Comparison of ENCODE assay signal across 8 cellular contexts in the genomic region with DNA sequence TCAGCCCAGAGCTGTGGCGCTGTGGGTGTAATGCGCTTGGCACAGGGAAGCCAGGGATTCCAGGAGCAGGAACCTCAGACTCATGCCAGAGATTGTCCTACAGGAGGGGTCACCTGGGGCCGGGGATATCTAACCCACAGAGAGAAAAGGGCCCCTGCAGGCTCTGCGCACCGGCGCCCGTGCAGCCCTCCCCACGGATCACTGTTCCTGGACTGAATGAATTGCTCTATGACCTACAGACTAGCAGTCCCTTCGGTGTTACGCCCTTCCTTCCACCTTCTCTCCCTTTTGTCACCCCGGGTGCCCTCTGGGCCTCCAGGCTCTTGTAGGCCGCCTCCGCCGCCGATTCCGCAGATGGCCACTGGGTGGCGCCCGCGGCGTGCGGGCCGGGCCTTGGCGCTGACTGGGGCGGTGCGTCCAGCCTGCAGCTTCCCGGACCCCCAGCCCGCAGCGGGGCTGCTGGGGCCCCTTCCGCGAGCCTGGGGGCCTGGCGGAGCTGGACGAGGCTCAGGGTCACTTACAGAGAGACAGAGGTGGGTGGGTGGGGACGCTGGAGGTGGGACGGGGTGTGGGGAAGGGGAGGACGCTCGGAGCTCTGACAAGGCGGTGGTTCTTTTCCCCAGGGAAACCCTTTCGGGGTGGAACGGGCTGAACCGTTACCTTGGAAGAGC.
A peak's percentile ranks its signal among the peaks of the same experiment; 100 is the strongest.
DNase-seq lines count a peak whose midpoint lies in the region; ATAC-seq and TF ChIP-seq lines count a peak whose summit lies in the region.

No MANE protein-coding gene starts in this region.

- H2BK120ac ChIP-seq in trophoblast cell (ENCODE audit: insufficient read depth, low read length, poor library complexity) = no peak overlapping the region

- H3K36me3 ChIP-seq in A673 (ENCODE audit: insufficient read depth, low read length, poor library complexity, severe bottlenecking) = no peaks in the 10 kb centered on the region
- no peaks in the 10 kb centered on the region for H3K36me3 ChIP-seq in RWPE2 (ENCODE audit: low read depth)
- H3K36me3 ChIP-seq in trophoblast cell (ENCODE audit: control insufficient read depth in 1 of 2, insufficient read depth in 2 of 2, low read length in 2 of 2) = no peaks in the 10 kb centered on the region
- no peaks in the 10 kb centered on the region for H3K36me3 ChIP-seq in transverse colon

- no peak overlapping the region for H2BK12ac ChIP-seq in trophoblast cell (ENCODE audit: low read length)

- no peaks in the 10 kb centered on the region for H3K79me1 ChIP-seq in trophoblast cell (ENCODE audit: low read length)

- BruUV-seq in A673 (replicated peaks; lab: Mats Ljungman, UMichigan) = no TSS peak

- in situ Hi-C loops in transverse colon (cut with MboI; ENCODE audit: low pct_ligation_motif_present in 1 of 4, low pct_unique_long_range_greater_than_20kb in 1 of 4, low sequenced_read_pairs in 3 of 4) = loop anchor here (5.0 to 25.0 kb wide), 3 partner anchors 222 to 235 kb away; no protein-coding TSS in a partner anchor

- no peak overlapping the region for H2AFZ ChIP-seq in trophoblast cell (ENCODE audit: insufficient read depth, low read length, poor library complexity)

- TF ChIP-seq POLR2A in transverse colon (IDR thresholded peaks at IDR 0.05) = no peak

- peak; percentile 85 for ATAC-seq in GM18498 (IDR thresholded peaks at IDR 0.05; ENCODE audit: unreplicated experiment)
- peak; percentile 83 for ATAC-seq in RWPE2 (ENCODE audit: low read depth)

- H4K12ac ChIP-seq in trophoblast cell (ENCODE audit: low read depth, low read length) = no peak overlapping the region

- no peak overlapping the region for H2BK5ac ChIP-seq in trophoblast cell (ENCODE audit: low read depth, low read length, poor library complexity)

- H4K8ac ChIP-seq in trophoblast cell (ENCODE audit: low read depth, low read length) = no peak overlapping the region

- no peak overlapping the region for H3K23ac ChIP-seq in trophoblast cell (ENCODE audit: low read length)

- POLR2A ChIA-PET in A673 (lab: Charles Lee; ENCODE audit: low non-redundant PET) = no interaction called here

- H3K79me2 ChIP-seq in trophoblast cell (ENCODE audit: control insufficient read depth, insufficient read depth, low read length, poor library complexity) = no peaks in the 10 kb centered on the region

- H3K27ac ChIP-seq in A673 (ENCODE audit: low read depth, low read length, poor library complexity, severe bottlenecking) (no peak overlapping the region), RWPE2 (ENCODE audit: poor library complexity, severe bottlenecking) (no peak overlapping the region), trophoblast cell (ENCODE audit: low read depth, low read length) (no peak overlapping the region), transverse colon (no peak overlapping the region)

- no peak overlapping the region for H3K9ac ChIP-seq in trophoblast cell (ENCODE audit: low read length)

- intact Hi-C loops in A673 (cut with micrococcal nuclease; ENCODE audit: unreplicated experiment) = loop anchor here (1.0 to 10.0 kb wide), 2 partner anchors 235 to 745 kb away; no protein-coding TSS in a partner anchor
- intact Hi-C loops in transverse colon (cut with DNase I; ENCODE audit: low total_unique reads) = loop anchor here (2.0 kb wide), 1 partner anchor 235 kb away; no protein-coding TSS in a partner anchor

- H3K9me3 ChIP-seq in A673 (ENCODE audit: low read depth, low read length, poor library complexity, severe bottlenecking) (no peaks in the 10 kb centered on the region), RWPE2 (ENCODE audit: severe bottlenecking) (no peaks in the 10 kb centered on the region), trophoblast cell (ENCODE audit: insufficient read depth, low read depth, low read length) (peaks cover 1% of the 10 kb centered on the region), transverse colon (no peaks in the 10 kb centered on the region)

- H3K4ac ChIP-seq in trophoblast cell (ENCODE audit: low read depth, low read length) = no peak overlapping the region

- H3K4me1 ChIP-seq in A673 (ENCODE audit: insufficient read depth, low read length, poor library complexity, severe bottlenecking) = no peaks in the 10 kb centered on the region
- no peaks in the 10 kb centered on the region for H3K4me1 ChIP-seq in RWPE2 (ENCODE audit: insufficient read depth, poor library complexity, severe bottlenecking)
- no peaks in the 10 kb centered on the region for H3K4me1 ChIP-seq in trophoblast cell (ENCODE audit: control insufficient read depth in 1 of 2, insufficient read depth in 2 of 2, low read length in 2 of 2)
- peaks cover 0 to 11% (median 5%) of the 10 kb centered on the region in 4 donors for H3K4me1 ChIP-seq in transverse colon

- CTCF ChIA-PET in A673 (lab: Charles Lee) = interaction anchor here (0.6 to 2.7 kb wide), 8 partner anchors 19 to 823 kb away, joined by 3 to 28 read pairs (median 5); no protein-coding TSS in a partner anchor

- TF ChIP-seq CTCF in A673 (conservative IDR thresholded peaks at IDR 0.05; ENCODE audit: low read depth, low read length) (peak; percentile 97), RWPE2 (IDR thresholded peaks at IDR 0.05; ENCODE audit: poor library complexity, severe bottlenecking) (peak; percentile 97), transverse colon (IDR thresholded peaks at IDR 0.05) (peak; percentile 82 to 99 (median 97))

- no peaks in the 10 kb centered on the region for H3K27me3 ChIP-seq in A673 (replicated peaks; ENCODE audit: insufficient read depth, low read depth, low read length, poor library complexity)
- H3K27me3 ChIP-seq in RWPE2 (ENCODE audit: insufficient read depth, poor library complexity, severe bottlenecking) = no peaks in the 10 kb centered on the region
- H3K27me3 ChIP-seq in trophoblast cell (ENCODE audit: insufficient read depth, low read length) = no peaks in the 10 kb centered on the region
- peaks cover 32% of the 10 kb centered on the region for H3K27me3 ChIP-seq in transverse colon

- H3K14ac ChIP-seq in trophoblast cell (ENCODE audit: low read length) = no peak overlapping the region

- H3K4me3 ChIP-seq in A673 (ENCODE audit: low read depth, low read length, poor library complexity, severe bottlenecking) = peak overlapping the region; percentile 43
- no peak overlapping the region for H3K4me3 ChIP-seq in RWPE2 (ENCODE audit: severe bottlenecking)
- no peak overlapping the region for H3K4me3 ChIP-seq in trophoblast cell (ENCODE audit: low read depth, low read length)
- peak overlapping the region in 3 of 4 donors; percentile 15 to 40 (median 16) for H3K4me3 ChIP-seq in transverse colon

- DNase-seq in A673 (ENCODE audit: low spot score) (peak; percentile 74), HUDEP-2 (lab: John Stamatoyannopoulos, UW; ENCODE audit: unreplicated experiment in 76 of 76) (peak in 52 of 76 experiments; percentile 4 to 81 (median 32)), RWPE2 (ENCODE audit: low spot score) (no peak), activated gamma-delta T cell treated with Interleukin-2 at 50 U/mL for 16 hours (peak; percentile 68), glomerular visceral epithelial cell (ENCODE audit: extremely low spot score) (peak; percentile 63), trophoblast cell (peak; percentile 61 to 76), transverse colon (peak; percentile 75)

- H4K91ac ChIP-seq in trophoblast cell (ENCODE audit: low read depth, low read length) = no peak overlapping the region

- no peak overlapping the region for H3K18ac ChIP-seq in trophoblast cell (ENCODE audit: low read length)

- H2AK5ac ChIP-seq in trophoblast cell (ENCODE audit: low read length) = no peak overlapping the region

- H3K4me2 ChIP-seq in trophoblast cell (ENCODE audit: low read length) = peak overlapping the region; percentile 69

- TF ChIP-seq EP300 in transverse colon (IDR thresholded peaks at IDR 0.05; ENCODE audit: low read depth) = no peak

- no CpG with 5 or more reads among the region's 40 CpGs for WGBS in trophoblast cell (ENCODE audit: extremely low coverage, insufficient coverage, insufficient read length)
- 10% methylated on average over 32 of the region's 40 CpGs; no CpG with 5 or more reads in 1 of the 2 donors for WGBS in transverse colon (ENCODE audit: low coverage in 1 of 2), 2 donors

Comparison
In these comparisons a context has a peak if more than half of its experiments do, and no peak if none do; other contexts are left out.
1. H3K4me3 ChIP-seq: peak in A673 (single experiment) and transverse colon (3 of 4); none in RWPE2 (single experiment) and trophoblast cell (single experiment).
2. Peak in every context shown above with its lines, with median percentiles within 50 percentile points of each other: CTCF ChIP-seq.